In the genomic region with DNA sequence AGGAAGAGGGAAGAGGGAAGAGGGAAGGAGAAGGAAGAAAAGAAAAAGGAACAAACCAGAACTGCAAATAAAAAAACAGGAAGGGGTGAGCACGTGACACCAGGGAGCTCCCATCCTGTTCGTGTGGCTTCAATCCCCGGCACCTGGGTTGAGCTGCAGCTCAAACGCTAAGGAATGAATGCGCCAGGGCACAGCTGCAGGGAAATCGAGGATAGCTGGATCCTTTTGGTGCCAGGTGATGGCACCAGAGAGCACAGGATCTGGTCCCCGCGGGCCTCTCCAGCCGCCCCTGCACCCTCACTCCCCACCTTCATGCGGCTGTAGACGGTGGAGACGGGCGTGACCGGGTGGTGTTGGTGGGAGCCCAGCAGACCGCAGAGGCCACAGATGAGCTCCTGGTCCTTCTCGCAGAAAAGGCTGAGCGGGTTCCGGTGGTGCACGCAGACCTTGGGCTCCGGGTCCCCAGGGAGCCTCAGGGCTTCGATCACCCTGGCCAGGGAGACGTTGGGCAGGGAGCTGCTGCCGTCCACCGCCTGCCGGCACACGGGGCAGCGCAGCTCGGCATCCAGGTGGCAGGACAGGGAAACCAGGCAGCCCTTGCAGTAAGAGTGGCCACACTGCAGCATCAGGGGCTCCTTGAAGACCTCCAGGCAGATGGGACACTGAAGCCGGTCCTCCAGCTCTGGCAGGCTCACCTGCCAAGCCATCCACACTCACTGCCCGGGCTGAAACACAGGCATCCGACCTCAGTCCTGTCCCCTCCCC, we compare ENCODE assay signal across 9 cellular contexts. TPM values are rescaled to one million over a fixed set of nuclear protein-coding genes. Genes with fewer than 3 reads are reported as not detected.
DNase-seq lines count a peak whose midpoint lies in the region; ATAC-seq and TF ChIP-seq lines count a peak whose summit lies in the region.
"Not testable (repeated sequence)": the region's sequence is repeated elsewhere in the genome, so short reads cannot be mapped to it uniquely, and the experiment has no call there.
"Had no signal": no experiment of that assay in that cellular context is flagged by ENCODE, and none has a peak within 500 bp of the region (broad histone marks: within the 10 kb centered on the region; RNA-seq: fewer than 3 reads in every experiment).

No MANE protein-coding gene starts in this region.

- H3K27ac Mint-ChIP-seq in WTC11 = not testable (repeated sequence)

- peak overlapping the region; percentile 38; the same call in 1 of the 2 replicates for H3K4me3 Mint-ChIP-seq in WTC11

- H3K27ac ChIP-seq in right atrium auricular region, tibial artery: not testable (repeated sequence)

- POLR2A ChIA-PET in WTC11 (lab: Charles Lee) = interaction anchor here (0.5 to 1.3 kb wide), 4 partner anchors 18 to 969 kb away, joined by 3 read pairs; a partner anchor contains a TSS

- intact Hi-C loops in tibial artery (cut with DNase I; ENCODE audit: low total_unique reads) = not testable (repeated sequence)

- peaks cover 0 to 11% of the 10 kb centered on the region in 2 donors for H3K4me1 ChIP-seq in right atrium auricular region
- H3K4me1 ChIP-seq in tibial artery = not testable (repeated sequence)

- not testable (repeated sequence) for H3K27me3 ChIP-seq in right atrium auricular region
- peaks cover 0 to 10% of the 10 kb centered on the region in 2 donors for H3K27me3 ChIP-seq in tibial artery

- not testable (repeated sequence) for H3K4me3 ChIP-seq in astrocyte of the spinal cord (ENCODE audit: low read depth, low read length); tibial artery
- H3K4me3 ChIP-seq in right atrium auricular region = peak overlapping the region in 1 of 2 donors; percentile 4

- peak; percentile 65 for DNase-seq in EH (ENCODE audit: low read depth)
- peak; percentile 56 for DNase-seq in NCI-H510A (lab: John Stamatoyannopoulos, UW)
- peak; percentile 75 for DNase-seq in WTC11 (ENCODE audit: low spot score)
- DNase-seq in astrocyte of the spinal cord (ENCODE audit: low read depth, low spot score) = peak; percentile 40
- DNase-seq in right atrium auricular region (ENCODE audit: low spot score) = peak; percentile 60
- peak; percentile 54 for DNase-seq in pons (ENCODE audit: low spot score)
- DNase-seq in tibial artery = peak in 1 of 2 donors; percentile 48

- not testable (repeated sequence) for H3K27me3 Mint-ChIP-seq in WTC11 (ENCODE audit: low read depth)

- not testable (repeated sequence) for H3K9me3 Mint-ChIP-seq in WTC11

- in situ Hi-C loops in astrocyte of the spinal cord (cut with HindIII; ENCODE audit: low sequenced_read_pairs) = not testable (repeated sequence)

- ATAC-seq in HG03432 (IDR thresholded peaks at IDR 0.05; ENCODE audit: unreplicated experiment) (peak; percentile 67), WTC11 (peak; percentile 90)

- H3K4me1 Mint-ChIP-seq in WTC11 = not testable (repeated sequence)

- not testable (repeated sequence) for H3K36me3 ChIP-seq in right atrium auricular region, tibial artery

- H3K9me3 ChIP-seq in right atrium auricular region, tibial artery: not testable (repeated sequence)

- not testable (repeated sequence) for H3K36me3 Mint-ChIP-seq in WTC11

- TF ChIP-seq CTCF in WTC11 (IDR thresholded peaks at IDR 0.05) = not testable (repeated sequence)
- TF ChIP-seq CTCF in astrocyte of the spinal cord (IDR thresholded peaks at IDR 0.05; ENCODE audit: low read depth, low read length) (peak; percentile 71), right atrium auricular region (IDR thresholded peaks at IDR 0.05) (peak; percentile 31 to 50), tibial artery (IDR thresholded peaks at IDR 0.05) (peak; percentile 13 to 15)

- CTCF ChIA-PET in WTC11 (lab: Charles Lee) = interaction anchor here (0.6 to 1.8 kb wide), 28 partner anchors 9 to 305 kb away, joined by 3 to 26 read pairs (median 6); a partner anchor contains a TSS

TF ChIP-seq in WTC11, 78 proteins besides CTCF, POLR2A, EP300 and RAD21:
- TF ChIP-seq TP53 (CRISPR knock-in tag; IDR thresholded peaks at IDR 0.05) = 0 out of 2 replicates have a peak, but pooled peaks have one; percentile 38
- 0 out of 2 replicates have a peak, but pooled peaks have one; percentile 26 for TF ChIP-seq SP1 (CRISPR knock-in tag; conservative IDR thresholded peaks at IDR 0.05)
- TF ChIP-seq, protein P1, sequence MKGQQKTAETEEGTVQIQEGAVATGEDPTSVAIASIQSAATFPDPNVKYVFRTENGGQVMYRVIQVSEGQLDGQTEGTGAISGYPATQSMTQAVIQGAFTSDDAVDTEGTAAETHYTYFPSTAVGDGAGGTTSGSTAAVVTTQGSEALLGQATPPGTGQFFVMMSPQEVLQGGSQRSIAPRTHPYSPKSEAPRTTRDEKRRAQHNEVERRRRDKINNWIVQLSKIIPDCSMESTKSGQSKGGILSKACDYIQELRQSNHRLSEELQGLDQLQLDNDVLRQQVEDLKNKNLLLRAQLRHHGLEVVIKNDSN (CRISPR knock-in tag; IDR thresholded peaks at IDR 0.05) = peak; percentile 86
- TF ChIP-seq ZNF121 (CRISPR knock-in tag; IDR thresholded peaks at IDR 0.05) = peak; percentile 97
- TF ChIP-seq, protein P2, sequence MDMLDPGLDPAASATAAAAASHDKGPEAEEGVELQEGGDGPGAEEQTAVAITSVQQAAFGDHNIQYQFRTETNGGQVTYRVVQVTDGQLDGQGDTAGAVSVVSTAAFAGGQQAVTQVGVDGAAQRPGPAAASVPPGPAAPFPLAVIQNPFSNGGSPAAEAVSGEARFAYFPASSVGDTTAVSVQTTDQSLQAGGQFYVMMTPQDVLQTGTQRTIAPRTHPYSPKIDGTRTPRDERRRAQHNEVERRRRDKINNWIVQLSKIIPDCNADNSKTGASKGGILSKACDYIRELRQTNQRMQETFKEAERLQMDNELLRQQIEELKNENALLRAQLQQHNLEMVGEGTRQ (CRISPR knock-in tag; IDR thresholded peaks at IDR 0.05) = peak; percentile 89
- peak; percentile 54; the same call in 1 of the 2 replicates for TF ChIP-seq FOXP1 (CRISPR knock-in tag; IDR thresholded peaks at IDR 0.05; ENCODE audit: borderline replicate concordance)
- TF ChIP-seq, protein P3, sequence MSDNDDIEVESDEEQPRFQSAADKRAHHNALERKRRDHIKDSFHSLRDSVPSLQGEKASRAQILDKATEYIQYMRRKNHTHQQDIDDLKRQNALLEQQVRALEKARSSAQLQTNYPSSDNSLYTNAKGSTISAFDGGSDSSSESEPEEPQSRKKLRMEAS (CRISPR knock-in tag; IDR thresholded peaks at IDR 0.05) = peak; percentile 66

RNA-seq across cellular contexts. Expression of a gene that starts 3.6 kb away (rescaled TPM):
- total RNA-seq in WTC11 (2021) (0.15 to 0.16 TPM in 2 of 3 replicates, not detected in the other), right atrium auricular region (not detected)
- total RNA-seq: vagina had no signal

RNA-seq across cellular contexts. Expression of a gene that starts 3.7 kb away (rescaled TPM):
- total RNA-seq in WTC11 (2021) (0.09 to 0.11 TPM in 2 of 3 replicates, not detected in the other), right atrium auricular region (not detected)
- total RNA-seq: vagina had no signal

RNA-seq across cellular contexts. Expression of a gene that starts 15.6 kb away (rescaled TPM):
- total RNA-seq in WTC11 (2021) (57.0 to 62.2 TPM (median 62.2 TPM) in 3 replicates), right atrium auricular region (10 to 100 TPM; 13.0 to 15.8 TPM)
